Comparison of ENCODE assay signal across 8 cellular contexts in the genomic region with DNA sequence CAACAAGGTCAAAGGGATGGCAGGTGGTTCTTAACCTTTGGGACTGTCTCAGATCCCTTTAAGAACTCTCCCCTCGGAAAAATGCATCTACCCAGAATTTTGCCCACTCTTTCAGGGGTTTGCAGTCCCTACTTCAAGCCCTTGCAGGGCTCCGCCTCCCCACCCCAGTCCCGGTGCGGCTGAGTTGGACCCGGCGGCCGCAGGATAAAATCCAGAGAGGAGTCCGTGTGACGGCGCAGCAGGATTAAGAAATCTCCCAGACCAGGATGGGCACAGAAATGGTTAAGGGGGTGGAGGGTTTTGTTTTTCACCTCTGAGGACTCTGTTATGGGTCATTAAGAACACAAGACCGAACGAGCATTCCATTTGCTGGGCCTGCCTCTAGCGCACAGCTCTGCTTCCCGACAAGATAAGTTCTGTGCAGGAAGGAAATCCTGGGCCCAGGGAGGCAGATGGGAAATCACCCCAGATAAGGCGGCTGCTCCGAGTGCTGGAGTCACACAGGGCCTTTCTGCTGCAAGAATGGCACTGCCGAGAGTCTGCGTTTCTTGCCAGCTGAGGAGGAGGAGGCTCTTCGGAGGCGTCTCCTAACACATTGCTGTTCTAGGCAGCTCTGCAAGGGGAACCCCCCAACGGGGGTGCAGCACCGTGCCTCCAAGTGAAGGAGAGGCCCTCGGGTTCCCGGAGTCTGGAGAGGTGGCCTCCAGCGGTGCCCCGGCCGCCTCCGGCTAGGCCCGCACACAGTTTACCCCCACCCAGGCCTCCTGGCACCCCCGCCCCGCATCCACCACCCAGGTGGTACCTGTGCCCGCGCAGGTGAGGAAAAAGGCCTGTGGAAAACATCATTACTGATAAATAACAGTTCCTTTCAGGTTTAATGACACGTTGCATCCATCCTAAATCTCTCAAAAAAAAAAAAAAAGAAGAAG.
DNase-seq lines count a peak whose midpoint lies in the region; ATAC-seq and TF ChIP-seq lines count a peak whose summit lies in the region.

No MANE protein-coding gene starts in this region.

- DNase-seq in activated naive CD4-positive, alpha-beta T cell treated with anti-CD3 and anti-CD28 coated beads for 36 hours = peak; percentile 48
- no peak for DNase-seq in activated naive CD4-positive, alpha-beta T cell treated with anti-CD3 and anti-CD28 coated beads, Interleukin-2, amount 50 U/mL, for 72 hours (ENCODE audit: low spot score in 2 of 2)
- DNase-seq in iPS-NIHi7 (ENCODE audit: extremely low spot score) = peak; percentile 20
- no peak for DNase-seq in thoracic aorta (ENCODE audit: low spot score)
- no peak for DNase-seq in T1000 (lab: John Stamatoyannopoulos, UW)
- no peak for DNase-seq in NCI-H774 (lab: John Stamatoyannopoulos, UW)

- ATAC-seq in activated naive CD4-positive, alpha-beta T cell treated with anti-CD3 and anti-CD28 coated beads, Interleukin-2, amount 50 U/mL, for 72 hours = no peak
- no peak for ATAC-seq in activated T-helper 17 cell treated with anti-CD3 and anti-CD28 coated beads, Interleukin-2, amount 50 U/mL, for 72 hours (replicated peaks)
- no peak for ATAC-seq in thoracic aorta (ENCODE audit: insufficient number of reproducible peaks, low FRiP score, low read depth)
- no peak for ATAC-seq in activated CD4-positive, CD25-positive, alpha-beta regulatory T cell treated with anti-CD3 and anti-CD28 coated beads, Interleukin-2, amount 50 U/mL, for 24 hours

- no peaks in the 10 kb centered on the region for H3K9me3 ChIP-seq in thoracic aorta

- peaks cover 11% of the 10 kb centered on the region for H3K27me3 Mint-ChIP-seq in activated naive CD4-positive, alpha-beta T cell treated with anti-CD3 and anti-CD28 coated beads for 36 hours (ENCODE audit: low read depth)
- no peaks in the 10 kb centered on the region for H3K27me3 Mint-ChIP-seq in activated T-helper 17 cell treated with anti-CD3 and anti-CD28 coated beads, Interleukin-2, amount 50 U/mL, for 72 hours

- peaks cover 29% of the 10 kb centered on the region for H3K4me1 Mint-ChIP-seq in activated naive CD4-positive, alpha-beta T cell treated with anti-CD3 and anti-CD28 coated beads for 36 hours (ENCODE audit: low read depth)
- H3K4me1 Mint-ChIP-seq in activated T-helper 17 cell treated with anti-CD3 and anti-CD28 coated beads, Interleukin-2, amount 50 U/mL, for 72 hours = peaks cover 5% of the 10 kb centered on the region

- H3K36me3 ChIP-seq in thoracic aorta = no peaks in the 10 kb centered on the region

- peak overlapping the region; percentile 49 for H3K4me3 Mint-ChIP-seq in activated naive CD4-positive, alpha-beta T cell treated with anti-CD3 and anti-CD28 coated beads for 36 hours
- H3K4me3 Mint-ChIP-seq in activated T-helper 17 cell treated with anti-CD3 and anti-CD28 coated beads, Interleukin-2, amount 50 U/mL, for 72 hours = peak overlapping the region; percentile 66

- H3K27ac ChIP-seq in thoracic aorta = peak overlapping the region in 1 of 2 donors; percentile 5

- no peaks in the 10 kb centered on the region for H3K36me3 Mint-ChIP-seq in activated naive CD4-positive, alpha-beta T cell treated with anti-CD3 and anti-CD28 coated beads for 36 hours (ENCODE audit: low read depth)
- peaks cover 0 to 5% of the 10 kb centered on the region in 2 donors for H3K36me3 Mint-ChIP-seq in activated naive CD4-positive, alpha-beta T cell treated with anti-CD3 and anti-CD28 coated beads, Interleukin-2, amount 50 U/mL, for 72 hours
- no peaks in the 10 kb centered on the region for H3K36me3 Mint-ChIP-seq in activated T-helper 17 cell treated with anti-CD3 and anti-CD28 coated beads, Interleukin-2, amount 50 U/mL, for 72 hours (ENCODE audit: low read depth)

- no peak for TF ChIP-seq CTCF in thoracic aorta (IDR thresholded peaks at IDR 0.05)

- CTCF ChIA-PET in activated naive CD4-positive, alpha-beta T cell treated with anti-CD3 and anti-CD28 coated beads for 36 hours (lab: Charles Lee) = no interaction called here

- H3K4me1 ChIP-seq in thoracic aorta (ENCODE audit: control insufficient read depth in 1 of 2, low read depth in 2 of 2) = peaks cover 4 to 19% of the 10 kb centered on the region in 2 donors

- H3K9me3 Mint-ChIP-seq in activated naive CD4-positive, alpha-beta T cell treated with anti-CD3 and anti-CD28 coated beads for 36 hours = peaks cover 5% of the 10 kb centered on the region
- no peaks in the 10 kb centered on the region for H3K9me3 Mint-ChIP-seq in activated naive CD4-positive, alpha-beta T cell treated with anti-CD3 and anti-CD28 coated beads, Interleukin-2, amount 50 U/mL, for 72 hours
- no peaks in the 10 kb centered on the region for H3K9me3 Mint-ChIP-seq in activated T-helper 17 cell treated with anti-CD3 and anti-CD28 coated beads, Interleukin-2, amount 50 U/mL, for 72 hours

- peak overlapping the region; percentile 67 for H3K4me3 ChIP-seq in thoracic aorta

- H3K27ac Mint-ChIP-seq in activated naive CD4-positive, alpha-beta T cell treated with anti-CD3 and anti-CD28 coated beads for 36 hours = no peak overlapping the region
- no peak overlapping the region for H3K27ac Mint-ChIP-seq in activated naive CD4-positive, alpha-beta T cell treated with anti-CD3 and anti-CD28 coated beads, Interleukin-2, amount 50 U/mL, for 72 hours
- no peak overlapping the region for H3K27ac Mint-ChIP-seq in activated T-helper 17 cell treated with anti-CD3 and anti-CD28 coated beads, Interleukin-2, amount 50 U/mL, for 72 hours

- no peaks in the 10 kb centered on the region for H3K27me3 ChIP-seq in thoracic aorta (replicated peaks; ENCODE audit: insufficient read depth)

- intact Hi-C loops in activated naive CD4-positive, alpha-beta T cell treated with anti-CD3 and anti-CD28 coated beads for 36 hours (cut with micrococcal nuclease) = loop anchor here (5.0 kb wide), 1 partner anchor 332 kb away; no protein-coding TSS in a partner anchor

Comparison
In these comparisons a context has a peak if more than half of its experiments do, and no peak if none do; other contexts are left out.
1. DNase-seq: peak in activated naive CD4-positive, alpha-beta T cell treated with anti-CD3 and anti-CD28 coated beads for 36 hours (single experiment) and iPS-NIHi7 (single experiment); none in activated naive CD4-positive, alpha-beta T cell treated with anti-CD3 and anti-CD28 coated beads, Interleukin-2, amount 50 U/mL, for 72 hours (0 of 2), thoracic aorta (single experiment), T1000 (single experiment) and NCI-H774 (single experiment).